ENCODE assay signal across 6 cellular contexts in genomic region chr17:41640596-41640995, GRCh38. TPM values are rescaled to one million over a fixed set of nuclear protein-coding genes. Genes with fewer than 3 reads are reported as not detected.
"Had no signal": no experiment of that assay in that cellular context is flagged by ENCODE, and none has a peak within 500 bp of the region (broad histone marks: within the 10 kb centered on the region; RNA-seq: fewer than 3 reads in every experiment).

No MANE protein-coding gene starts in this region.

RNA-seq across cellular contexts. Expression of gene KRT17, which starts 16.2 kb away (rescaled TPM):
- polyA plus RNA-seq: IgD-negative memory B cell had no signal

RNA-seq across cellular contexts. Expression of gene KRT16, which starts 28.0 kb away (rescaled TPM):
- total RNA-seq: HepG2, HT1080, IMR-90, K562 had no signal
- polyA plus RNA-seq: HepG2, IgD-negative memory B cell, IMR-90 had no signal

RNA-seq across cellular contexts. Expression of gene KRT14, which starts 53.9 kb away (rescaled TPM):
- total RNA-seq: HepG2, HT-29, IMR-90, K562 had no signal
- polyA plus RNA-seq: IgD-negative memory B cell, IMR-90 had no signal
